Comparison of ENCODE assay signal across 8 cellular contexts in genomic region chr2:219207254-219207883, GRCh38. TPM values are rescaled to one million over a fixed set of nuclear protein-coding genes. Genes with fewer than 3 reads are reported as not detected.
A peak's percentile ranks its signal among the peaks of the same experiment; 100 is the strongest.
DNase-seq lines count a peak whose midpoint lies in the region; ATAC-seq and TF ChIP-seq lines count a peak whose summit lies in the region.

No MANE protein-coding gene starts in this region.

- peak overlapping the region; percentile 93 to 97 (median 96) for H3K27ac ChIP-seq in sigmoid colon

- H3K4me3 ChIP-seq in GM12875 (ENCODE audit: low read depth, low read length) (peak overlapping the region; percentile 62), WI38 (ENCODE audit: low read depth, low read length) (peak overlapping the region; percentile 73), sigmoid colon (peak overlapping the region; percentile 62 to 76 (median 68))

- H3K36me3 ChIP-seq in sigmoid colon = peaks cover 0 to 36% (median 17%) of the 10 kb centered on the region in 4 donors

- H3K9me3 ChIP-seq in sigmoid colon = no peaks in the 10 kb centered on the region

- peaks cover 0 to 22% (median 19%) of the 10 kb centered on the region in 4 donors for H3K4me1 ChIP-seq in sigmoid colon

- DNase-seq in foreskin melanocyte = peak; percentile 40
- peak; percentile 66 for DNase-seq in sigmoid colon
- DNase-seq in NCI-H524 (lab: John Stamatoyannopoulos, UW) = no peak

- WGBS in sigmoid colon, 2 donors = 25 to 35% methylated on average over 14 of the region's 14 CpGs

- intact Hi-C loops in sigmoid colon (cut with DNase I) = loop anchor here (1.0 kb wide), 2 partner anchors 10 to 47 kb away; partner anchors contain the start of gene NHEJ1

- ATAC-seq in HG03045 (IDR thresholded peaks at IDR 0.05; ENCODE audit: unreplicated experiment) (no peak), GM21447 (IDR thresholded peaks at IDR 0.05; ENCODE audit: unreplicated experiment) (no peak), HG03460 (IDR thresholded peaks at IDR 0.05; ENCODE audit: unreplicated experiment) (no peak)

- no peak for TF ChIP-seq EP300 in sigmoid colon (IDR thresholded peaks at IDR 0.05)

- TF ChIP-seq CTCF in GM12875 (IDR thresholded peaks at IDR 0.05; ENCODE audit: borderline replicate concordance, insufficient read depth, low read depth, low read length) (no peak), WI38 (IDR thresholded peaks at IDR 0.05; ENCODE audit: low read depth, low read length) (no peak), sigmoid colon (IDR thresholded peaks at IDR 0.05) (no peak)

- H3K27me3 ChIP-seq in sigmoid colon = no peaks in the 10 kb centered on the region

- TF ChIP-seq POLR2A in sigmoid colon (IDR thresholded peaks at IDR 0.05) = no peak

RNA-seq across cellular contexts. Expression of gene ZFAND2B, which starts 0.8 kb away (rescaled TPM):
- 10 to 100 TPM; 26.9 to 55.8 (median 45.6) TPM for total RNA-seq in sigmoid colon
- 100 to 1,000 TPM in 1 of 3 donors, 10 to 100 TPM in 2; 52.4 to 103 (median 95.5) TPM for polyA plus RNA-seq in sigmoid colon

RNA-seq across cellular contexts. Expression of gene ABCB6, which starts 11.4 kb away (rescaled TPM):
- total RNA-seq in sigmoid colon = 10 to 100 TPM; 11.8 to 23.0 (median 16.1) TPM
- polyA plus RNA-seq in sigmoid colon = 10 to 100 TPM in 1 of 3 donors, 1 to 10 TPM in 1, not detected in 1; 4.8 to 39.3 TPM

RNA-seq across cellular contexts. Expression of gene ATG9A, which starts 22.1 kb away (rescaled TPM):
- 10 to 100 TPM; 28.8 to 32.0 (median 29.8) TPM for total RNA-seq in sigmoid colon
- 10 to 100 TPM in 2 of 3 donors, 1 to 10 TPM in 1; 7.6 to 40.6 (median 10.2) TPM for polyA plus RNA-seq in sigmoid colon

RNA-seq across cellular contexts. Expression of gene ANKZF1, which starts 22.2 kb away (rescaled TPM):
- total RNA-seq in sigmoid colon = 10 to 100 TPM; 28.1 to 52.6 (median 41.1) TPM
- polyA plus RNA-seq in sigmoid colon = 10 to 100 TPM in 1 of 3 donors, 1 to 10 TPM in 2; 9.0 to 36.9 (median 9.7) TPM

RNA-seq across cellular contexts. Expression of gene RETREG2, which starts 29.3 kb away (rescaled TPM):
- 10 to 100 TPM; 37.3 to 48.2 (median 43.2) TPM for total RNA-seq in sigmoid colon
- polyA plus RNA-seq in sigmoid colon = 10 to 100 TPM; 36.6 to 81.3 (median 43.5) TPM

Comparison
In these comparisons a context has a peak if more than half of its experiments do, and no peak if none do; other contexts are left out.
1. DNase-seq: peak in foreskin melanocyte (single experiment) and sigmoid colon (single experiment); none in NCI-H524 (0 of 2).
2. Peak in every context shown above with its lines, with median percentiles within 50 percentile points of each other: H3K4me3 ChIP-seq.